Comparison of ENCODE assay signal across 10 cellular contexts in the genomic region with DNA sequence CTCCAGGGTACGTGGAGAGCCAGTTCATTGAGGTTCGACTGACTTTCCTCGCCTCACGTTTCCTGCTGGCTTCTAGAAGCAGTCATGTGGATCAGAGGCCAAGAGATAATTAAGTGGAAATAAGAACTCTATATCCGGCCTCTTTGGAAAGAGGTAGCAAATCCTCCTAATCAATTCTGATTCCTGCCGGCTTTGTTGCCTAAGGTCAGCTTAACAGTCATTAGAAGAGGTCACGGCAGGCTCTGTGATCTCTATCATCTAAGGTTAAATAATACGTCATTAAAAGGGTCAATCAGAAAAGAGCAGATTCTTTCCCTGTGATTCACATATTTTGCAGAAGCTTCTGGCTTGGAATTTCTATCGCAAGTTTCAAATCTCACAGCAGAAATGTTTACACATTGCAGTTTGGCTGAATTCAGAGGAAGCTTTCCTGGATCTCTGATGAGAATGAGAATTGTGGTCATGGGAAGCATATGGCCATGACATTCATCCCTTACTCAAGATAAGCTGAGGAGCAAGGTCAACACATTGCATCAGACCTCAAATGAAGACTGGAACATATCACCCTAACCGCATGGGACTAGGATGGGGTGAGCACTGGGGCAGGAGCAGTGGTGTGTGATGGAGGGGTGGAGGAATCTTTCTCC.
DNase-seq lines count a peak whose midpoint lies in the region; ATAC-seq and TF ChIP-seq lines count a peak whose summit lies in the region.
"Had no signal": no experiment of that assay in that cellular context is flagged by ENCODE, and none has a peak within 500 bp of the region (broad histone marks: within the 10 kb centered on the region; RNA-seq: fewer than 3 reads in every experiment).

No MANE protein-coding gene starts in this region.

- DNase-seq in AG08395 (ENCODE audit: low spot score) (peak; percentile 78), RPMI7951 (ENCODE audit: low read depth) (peak; percentile 92), fibroblast of pulmonary artery (ENCODE audit: low read depth) (peak; percentile 99), non-pigmented ciliary epithelial cell (ENCODE audit: low read depth) (peak; percentile 98), NCI-H187 treated with DMSO at 0.1 percent for 48 hours (lab: John Stamatoyannopoulos, UW) (no peak), DMS53 treated with DMSO at 0.1 percent for 48 hours (lab: John Stamatoyannopoulos, UW; ENCODE audit: unreplicated experiment) (no peak)
- DNase-seq: activated naive CD4-positive, alpha-beta T cell treated with anti-CD3 and anti-CD28 coated beads for 36 hours; CD4-positive, CD25-positive, alpha-beta regulatory T cell had no signal

- ATAC-seq in HG02610 (IDR thresholded peaks at IDR 0.05; ENCODE audit: unreplicated experiment) (no peak), GM21619 (IDR thresholded peaks at IDR 0.05; ENCODE audit: unreplicated experiment) (no peak)

- no peak overlapping the region for H3K4me3 ChIP-seq in fibroblast of pulmonary artery (replicated peaks; ENCODE audit: low read depth, low read length)

- TF ChIP-seq CTCF in fibroblast of pulmonary artery (IDR thresholded peaks at IDR 0.05; ENCODE audit: low read length, missing control alignments), result no peak

Comparison
In these comparisons a context has a peak if more than half of its experiments do, and no peak if none do; other contexts are left out.
1. DNase-seq: peak in AG08395 (single experiment), RPMI7951 (single experiment), fibroblast of pulmonary artery (single experiment) and non-pigmented ciliary epithelial cell (single experiment); none in NCI-H187 treated with DMSO at 0.1 percent for 48 hours (single experiment) and DMS53 treated with DMSO at 0.1 percent for 48 hours (single experiment).